ENCODE assay signal across 17 cellular contexts in genomic region chr2:38164881-38165280, GRCh38.
DNase-seq lines count a peak whose midpoint lies in the region; ATAC-seq and FAIRE-seq lines count a peak whose summit lies in the region.
"Had no signal": no experiment of that assay in that cellular context is flagged by ENCODE, and none has a peak within 500 bp of the region (broad histone marks: within the 10 kb centered on the region; RNA-seq: fewer than 3 reads in every experiment).

No MANE protein-coding gene starts in this region.

- H3K4me1 ChIP-seq in small intestine (ENCODE audit: control insufficient read depth in 2 of 2, insufficient read depth in 1 of 2, low read depth in 1 of 2, low read length in 1 of 2), result no peaks in the 10 kb centered on the region
- H3K4me1 ChIP-seq: Caco-2, gastrocnemius medialis had no signal

- H3K27ac ChIP-seq in small intestine (ENCODE audit: low read depth in 1 of 2, low read length in 1 of 2), result no peak overlapping the region
- H3K27ac ChIP-seq: gastrocnemius medialis, skin epidermis, tibial nerve had no signal

- H3K4me3 ChIP-seq in small intestine (ENCODE audit: low read depth in 1 of 2, low read length in 2 of 2), result no peak overlapping the region
- H3K4me3 ChIP-seq: gastrocnemius medialis, skin epidermis, tibial nerve had no signal

- H3K9me3 ChIP-seq in small intestine (ENCODE audit: control insufficient read depth, low read depth), result no peaks in the 10 kb centered on the region
- H3K9me3 ChIP-seq: Caco-2, gastrocnemius medialis, tibial nerve had no signal

- intact Hi-C loops in cardiac septum (cut with DNase I), result no loop called here

- H3K36me3 ChIP-seq in small intestine (ENCODE audit: control insufficient read depth in 2 of 2, insufficient read depth in 2 of 2, low read length in 2 of 2), result no peaks in the 10 kb centered on the region
- H3K36me3 ChIP-seq: gastrocnemius medialis, tibial nerve had no signal

- no peaks in the 10 kb centered on the region for H3K27me3 ChIP-seq in small intestine (ENCODE audit: control insufficient read depth in 2 of 2, insufficient read depth in 2 of 2, low read length in 2 of 2)
- H3K27me3 ChIP-seq: gastrocnemius medialis, tibial nerve had no signal

- ATAC-seq in HG02763 (IDR thresholded peaks at IDR 0.05; ENCODE audit: unreplicated experiment) (peak; percentile 75), HG03139 (IDR thresholded peaks at IDR 0.05; ENCODE audit: unreplicated experiment) (no peak)
- ATAC-seq: activated CD4-positive, alpha-beta T cell treated with anti-CD3 and anti-CD28 coated beads for 36 hours; gastrocnemius medialis; left colon had no signal

- no peak for FAIRE-seq in small intestine (lab: Jason Lieb, UNC)

- 87 to 94% (median 88%) methylated on average over 4 of the region's 4 CpGs for WGBS in small intestine, 3 donors

- DNase-seq in NK-92 treated with Interleukin-12 subunit alpha and Interleukin-12 subunit beta, amount 100 ng/mL, for 24 hours (lab: John Stamatoyannopoulos, UW), result peak; percentile 61
- DNase-seq in NK-92 (lab: John Stamatoyannopoulos, UW; ENCODE audit: unreplicated experiment) (no peak), MV-4-11 (lab: John Stamatoyannopoulos, UW) (peak; percentile 44), nucleus accumbens (lab: John Stamatoyannopoulos, UW) (no peak), cardiac septum (ENCODE audit: low spot score) (no peak), small intestine (no peak)
- DNase-seq: 8988T; activated CD4-positive, alpha-beta T cell treated with anti-CD3 and anti-CD28 coated beads for 36 hours; Caco-2; effector CD4-positive, alpha-beta T cell; gastrocnemius medialis; left colon; NCI-H1694 had no signal

Comparison
In these comparisons a context has a peak if more than half of its experiments do, and no peak if none do; other contexts are left out.
1. DNase-seq: peak in NK-92 treated with Interleukin-12 subunit alpha and Interleukin-12 subunit beta, amount 100 ng/mL, for 24 hours (single experiment) and MV-4-11 (single experiment); none in NK-92 (single experiment), nucleus accumbens (0 of 56), cardiac septum (single experiment) and small intestine (single experiment).